4 cellular contexts compared by ENCODE assay signal in genomic region chr11:118717221-118717620, GRCh38. TPM values are rescaled to one million over a fixed set of nuclear protein-coding genes. Genes with fewer than 3 reads are reported as not detected.
"Had no signal": no experiment of that assay in that cellular context is flagged by ENCODE, and none has a peak within 500 bp of the region (broad histone marks: within the 10 kb centered on the region; RNA-seq: fewer than 3 reads in every experiment).

No MANE protein-coding gene starts in this region.

RNA-seq across cellular contexts. Expression of gene TREH, which starts 37.8 kb away (rescaled TPM):
- total RNA-seq: GM23248, H4, H7 had no signal
- polyA plus RNA-seq: IgD-negative memory B cell had no signal
